In genomic region chr1:15627343-15627988, GRCh38 we compare ENCODE assay signal across 9 cellular contexts. TPM values are rescaled to one million over a fixed set of nuclear protein-coding genes. Genes with fewer than 3 reads are reported as not detected.
DNase-seq lines count a peak whose midpoint lies in the region; ATAC-seq and TF ChIP-seq lines count a peak whose summit lies in the region.
"Had no signal": no experiment of that assay in that cellular context is flagged by ENCODE, and none has a peak within 500 bp of the region (broad histone marks: within the 10 kb centered on the region; RNA-seq: fewer than 3 reads in every experiment).

No MANE protein-coding gene starts in this region.

- H2BK5ac ChIP-seq in trophoblast cell (ENCODE audit: low read depth, low read length, poor library complexity) = no peak overlapping the region

- TF ChIP-seq POLR2A in vagina (IDR thresholded peaks at IDR 0.05) = no peak

- H3K9me3 ChIP-seq in mammary epithelial cell (replicated peaks; ENCODE audit: insufficient read depth, low read length) = no peaks in the 10 kb centered on the region
- H3K9me3 ChIP-seq in vagina = no peaks in the 10 kb centered on the region
- no peaks in the 10 kb centered on the region for H3K9me3 ChIP-seq in effector memory CD4-positive, alpha-beta T cell (ENCODE audit: control insufficient read depth, low read length)
- H3K9me3 ChIP-seq in trophoblast cell (ENCODE audit: insufficient read depth, low read depth, low read length) = no peaks in the 10 kb centered on the region

- DNase-seq in mammary epithelial cell (no peak), MCF 10A (ENCODE audit: unreplicated experiment) (no peak), vagina (ENCODE audit: extremely low spot score in 2 of 2) (no peak), HK-2 (ENCODE audit: unreplicated experiment) (no peak), trophoblast cell (no peak)
- DNase-seq in activated naive CD8-positive, alpha-beta T cell treated with anti-CD3 and anti-CD28 coated beads for 36 hours = peak; percentile 11
- DNase-seq in effector memory CD4-positive, alpha-beta T cell = no peak

- no peak overlapping the region for H3K27ac Mint-ChIP-seq in MCF 10A (ENCODE audit: low read depth, unreplicated experiment)
- peak overlapping the region; percentile 81 for H3K27ac Mint-ChIP-seq in activated naive CD8-positive, alpha-beta T cell treated with anti-CD3 and anti-CD28 coated beads for 36 hours

- peaks cover 2% of the 10 kb centered on the region for H4K20me1 ChIP-seq in mammary epithelial cell (ENCODE audit: insufficient read depth, low read length)

- H3K36me3 Mint-ChIP-seq in MCF 10A (ENCODE audit: insufficient read depth, unreplicated experiment) = peaks cover 41% of the 10 kb centered on the region
- peaks cover 40% of the 10 kb centered on the region for H3K36me3 Mint-ChIP-seq in activated naive CD8-positive, alpha-beta T cell treated with anti-CD3 and anti-CD28 coated beads for 36 hours

- dilution Hi-C loops in mammary epithelial cell (cut with HindIII; ENCODE audit: low sequenced_read_pairs) = no loop called here

- CTCF ChIA-PET in mammary epithelial cell (lab: Charles Lee; ENCODE audit: low non-redundant PET) = no interaction called here
- CTCF ChIA-PET in MCF 10A (lab: Yijun Ruan, JAX) = interaction anchor here (1.1 kb wide), 1 partner anchor 100 kb away, joined by 3 read pairs; the partner anchor contains the start of gene DNAJC16

- H3K18ac ChIP-seq in trophoblast cell (ENCODE audit: low read length) = no peak overlapping the region

- no peak overlapping the region for H3K4me2 ChIP-seq in mammary epithelial cell (ENCODE audit: insufficient read depth, low read depth, low read length)
- no peak overlapping the region for H3K4me2 ChIP-seq in trophoblast cell (ENCODE audit: low read length)

- H3K9ac ChIP-seq in mammary epithelial cell (ENCODE audit: insufficient read depth, low read length) (no peak overlapping the region), trophoblast cell (ENCODE audit: low read length) (no peak overlapping the region)

- no peak overlapping the region for H2AK5ac ChIP-seq in trophoblast cell (ENCODE audit: low read length)

- ATAC-seq in HG03066 (IDR thresholded peaks at IDR 0.05; ENCODE audit: low read depth, unreplicated experiment) = peak; percentile 97

- no peak overlapping the region for H3K14ac ChIP-seq in trophoblast cell (ENCODE audit: low read length)

- no peak overlapping the region for H4K91ac ChIP-seq in trophoblast cell (ENCODE audit: low read depth, low read length)

- H2AFZ ChIP-seq in mammary epithelial cell (ENCODE audit: low read depth, low read length) (no peak overlapping the region), trophoblast cell (ENCODE audit: insufficient read depth, low read length, poor library complexity) (no peak overlapping the region)

- intact Hi-C loops in mammary epithelial cell (cut with micrococcal nuclease) (no loop called here), MCF 10A (cut with micrococcal nuclease) (no loop called here), vagina (cut with DNase I) (no loop called here)

- no peaks in the 10 kb centered on the region for H3K4me1 ChIP-seq in mammary epithelial cell (ENCODE audit: insufficient read depth, low read length)
- H3K4me1 ChIP-seq in vagina = peaks cover 47% of the 10 kb centered on the region
- H3K4me1 ChIP-seq in effector memory CD4-positive, alpha-beta T cell (ENCODE audit: control insufficient read depth, insufficient read depth, low read length, poor library complexity, severe bottlenecking) = peaks cover 2% of the 10 kb centered on the region
- no peaks in the 10 kb centered on the region for H3K4me1 ChIP-seq in trophoblast cell (ENCODE audit: control insufficient read depth in 1 of 2, insufficient read depth in 2 of 2, low read length in 2 of 2)

- H3K4me3 Mint-ChIP-seq in MCF 10A (ENCODE audit: unreplicated experiment) = no peak overlapping the region
- H3K4me3 Mint-ChIP-seq in activated naive CD8-positive, alpha-beta T cell treated with anti-CD3 and anti-CD28 coated beads for 36 hours = no peak overlapping the region

- no peaks in the 10 kb centered on the region for H3K79me1 ChIP-seq in trophoblast cell (ENCODE audit: low read length)

- peaks cover 81% of the 10 kb centered on the region for H3K79me2 ChIP-seq in mammary epithelial cell (ENCODE audit: insufficient read depth, low read length)
- H3K79me2 ChIP-seq in trophoblast cell (ENCODE audit: control insufficient read depth, insufficient read depth, low read length, poor library complexity) = peaks cover 9% of the 10 kb centered on the region

- no peak overlapping the region for H4K8ac ChIP-seq in trophoblast cell (ENCODE audit: low read depth, low read length)

- H4K12ac ChIP-seq in trophoblast cell (ENCODE audit: low read depth, low read length) = no peak overlapping the region

- no peak overlapping the region for H3K4ac ChIP-seq in trophoblast cell (ENCODE audit: low read depth, low read length)

- H3K4me3 ChIP-seq in mammary epithelial cell (replicated peaks in 1 of 3; ENCODE audit: insufficient read depth in 1 of 3, low read depth in 2 of 3, low read length in 3 of 3) (no peak overlapping the region), vagina (no peak overlapping the region), trophoblast cell (ENCODE audit: low read depth, low read length) (no peak overlapping the region)
- no peak overlapping the region for H3K4me3 ChIP-seq in effector memory CD4-positive, alpha-beta T cell (ENCODE audit: insufficient read depth, low read depth, low read length, poor library complexity, severe bottlenecking)
- H3K4me3 ChIP-seq: lung had no signal

- 82% methylated on average over 4 of the region's 4 CpGs for WGBS in mammary epithelial cell (ENCODE audit: low coverage, missing lambda C conversion rate)
- WGBS in trophoblast cell (ENCODE audit: extremely low coverage, insufficient coverage, insufficient read length) = no CpG with 5 or more reads among the region's 4 CpGs

- BruUV-seq in mammary epithelial cell (replicated peaks; lab: Mats Ljungman, UMichigan) (TSS peak; percentile 17), MCF 10A (replicated peaks; lab: Mats Ljungman, UMichigan) (no TSS peak)

- H3K9me3 Mint-ChIP-seq in MCF 10A (ENCODE audit: unreplicated experiment) = no peaks in the 10 kb centered on the region
- H3K9me3 Mint-ChIP-seq in activated naive CD8-positive, alpha-beta T cell treated with anti-CD3 and anti-CD28 coated beads for 36 hours = no peaks in the 10 kb centered on the region

- no peak overlapping the region for H2BK12ac ChIP-seq in trophoblast cell (ENCODE audit: low read length)

- no peak overlapping the region for H3K23ac ChIP-seq in trophoblast cell (ENCODE audit: low read length)

- H3K27ac ChIP-seq in mammary epithelial cell (ENCODE audit: insufficient read depth, low read depth, low read length) = no peak overlapping the region
- H3K27ac ChIP-seq in vagina = peak overlapping the region; percentile 22
- no peak overlapping the region for H3K27ac ChIP-seq in effector memory CD4-positive, alpha-beta T cell (ENCODE audit: insufficient read depth, low read length, poor library complexity, severe bottlenecking)
- H3K27ac ChIP-seq in trophoblast cell (ENCODE audit: low read depth, low read length) = no peak overlapping the region

- H3K36me3 ChIP-seq in mammary epithelial cell (ENCODE audit: insufficient read depth, low read length) = peaks cover 8% of the 10 kb centered on the region
- H3K36me3 ChIP-seq in vagina = peaks cover 0 to 29% of the 10 kb centered on the region in 2 donors
- peaks cover 33% of the 10 kb centered on the region for H3K36me3 ChIP-seq in effector memory CD4-positive, alpha-beta T cell (ENCODE audit: control insufficient read depth, insufficient read depth, low read length)
- H3K36me3 ChIP-seq in trophoblast cell (ENCODE audit: control insufficient read depth in 1 of 2, insufficient read depth in 2 of 2, low read length in 2 of 2) = peaks cover 16% of the 10 kb centered on the region in 2 experiments

- no peaks in the 10 kb centered on the region for H3K27me3 Mint-ChIP-seq in MCF 10A (ENCODE audit: insufficient read depth, unreplicated experiment)
- H3K27me3 Mint-ChIP-seq in activated naive CD8-positive, alpha-beta T cell treated with anti-CD3 and anti-CD28 coated beads for 36 hours = no peaks in the 10 kb centered on the region

- H3K27me3 ChIP-seq in mammary epithelial cell (ENCODE audit: insufficient read depth, low read length) (no peaks in the 10 kb centered on the region), vagina (no peaks in the 10 kb centered on the region), trophoblast cell (ENCODE audit: insufficient read depth, low read length) (no peaks in the 10 kb centered on the region)
- no peaks in the 10 kb centered on the region for H3K27me3 ChIP-seq in effector memory CD4-positive, alpha-beta T cell (replicated peaks; ENCODE audit: control insufficient read depth, insufficient read depth, low read length, poor library complexity, severe bottlenecking)

- POLR2A ChIA-PET in MCF 10A (lab: Yijun Ruan, JAX) = interaction anchor here (1.6 kb wide), 1 partner anchor 9 kb away, joined by 6 read pairs; no protein-coding TSS in a partner anchor

- H3K4me1 Mint-ChIP-seq in MCF 10A (ENCODE audit: insufficient read depth, unreplicated experiment) = peaks cover 22% of the 10 kb centered on the region
- H3K4me1 Mint-ChIP-seq in activated naive CD8-positive, alpha-beta T cell treated with anti-CD3 and anti-CD28 coated beads for 36 hours = peaks cover 45% of the 10 kb centered on the region

- in situ Hi-C loops in mammary epithelial cell (cut with MboI; ENCODE audit: low sequenced_read_pairs in 2 of 2) = no loop called here

- H2BK120ac ChIP-seq in trophoblast cell (ENCODE audit: insufficient read depth, low read length, poor library complexity) = no peak overlapping the region

- TF ChIP-seq CTCF in mammary epithelial cell (conservative IDR thresholded peaks at IDR 0.05 in 1 of 2, IDR thresholded peaks at IDR 0.05 in 1 of 2; ENCODE audit: extremely low read depth in 1 of 2, insufficient read depth in 1 of 2, low read depth in 1 of 2, low read length in 2 of 2) (no peak), MCF 10A (IDR thresholded peaks at IDR 0.05; ENCODE audit: unreplicated experiment) (no peak), vagina (IDR thresholded peaks at IDR 0.05) (no peak)

RNA-seq across cellular contexts. Expression of gene DDI2, which starts 10.2 kb away (rescaled TPM):
- 10 to 100 TPM; 22.2 to 29.7 TPM for total RNA-seq in mammary epithelial cell
- polyA plus RNA-seq in mammary epithelial cell = 7.7 TPM
- polyA minus RNA-seq in mammary epithelial cell = 18.8 TPM
- total RNA-seq in MCF 10A (2022) = 26.6 and 32.7 TPM in 2 replicates
- total RNA-seq in activated naive CD8-positive, alpha-beta T cell treated with anti-CD3 and anti-CD28 coated beads for 36 hours = 10 to 100 TPM; 45.4 to 45.9 TPM
- total RNA-seq in vagina = 59.2 TPM
- 12.2 and 13.6 TPM in 2 replicates for polyA plus RNA-seq in trophoblast cell (2013)

RNA-seq across cellular contexts. Expression of gene AGMAT, which starts 42.6 kb away (rescaled TPM):
- total RNA-seq in mammary epithelial cell (under 1 TPM; 0.28 to 0.83 TPM), MCF 10A (2022) (not detected in 2 replicates), vagina (1.5 TPM)
- 0.50 TPM for polyA plus RNA-seq in mammary epithelial cell
- polyA minus RNA-seq in mammary epithelial cell = not detected
- total RNA-seq in activated naive CD8-positive, alpha-beta T cell treated with anti-CD3 and anti-CD28 coated beads for 36 hours = 10 to 100 TPM; 25.4 to 26.2 TPM
- polyA plus RNA-seq in trophoblast cell (2013) = 0.10 and 0.18 TPM in 2 replicates

RNA-seq across cellular contexts. Expression of gene PLEKHM2, which starts 56.7 kb away (rescaled TPM):
- 10 to 100 TPM; 50.2 to 53.9 TPM for total RNA-seq in mammary epithelial cell
- 36.3 TPM for polyA plus RNA-seq in mammary epithelial cell
- polyA minus RNA-seq in mammary epithelial cell = 62.1 TPM
- total RNA-seq in MCF 10A (2022) = 51.5 and 65.8 TPM in 2 replicates
- 10 to 100 TPM; 45.4 to 50.6 TPM for total RNA-seq in activated naive CD8-positive, alpha-beta T cell treated with anti-CD3 and anti-CD28 coated beads for 36 hours
- 56.2 TPM for total RNA-seq in vagina
- 53.4 and 55.2 TPM in 2 replicates for polyA plus RNA-seq in trophoblast cell (2013)

Comparison
In these comparisons a context has a peak if more than half of its experiments do, and no peak if none do; other contexts are left out.
1. RNA of gene AGMAT, which starts 42.6 kb away (total RNA-seq): 25.4 to 26.2 TPM in activated naive CD8-positive, alpha-beta T cell treated with anti-CD3 and anti-CD28 coated beads for 36 hours; 1.5 TPM in vagina (single experiment), 0.28 to 0.83 TPM in mammary epithelial cell and not detected in MCF 10A; every median in the first group is over 10 times any median in the second.